In the genomic region with DNA sequence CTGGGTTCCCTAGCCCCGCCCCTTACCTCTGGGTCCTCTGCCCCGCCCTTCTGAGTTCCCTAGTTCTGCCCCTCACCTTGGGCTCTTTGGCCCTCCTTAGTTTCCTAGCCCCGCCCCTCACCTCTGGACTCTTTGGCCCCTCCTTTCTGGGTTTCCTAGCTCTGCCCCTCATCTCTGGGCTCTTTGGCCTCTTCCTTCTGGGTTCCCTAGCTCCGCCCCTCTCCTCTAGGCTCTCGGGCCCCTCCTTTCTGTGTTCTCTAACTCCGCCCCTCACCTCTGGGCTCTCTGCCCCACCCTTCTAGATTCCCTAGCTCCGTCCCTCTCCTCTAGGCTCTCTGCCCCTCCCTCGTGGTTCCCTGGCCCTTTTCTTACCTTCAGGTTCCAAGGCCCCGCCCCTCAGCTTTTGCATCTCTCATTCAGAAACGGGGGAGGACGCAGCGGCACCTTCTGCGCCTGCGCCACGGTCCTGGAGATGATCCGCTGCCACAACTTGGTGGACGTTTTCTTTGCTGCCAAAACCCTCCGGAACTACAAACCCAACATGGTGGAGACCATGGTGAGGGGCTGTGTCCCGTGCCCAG, we compare ENCODE assay signal across 15 cellular contexts.
DNase-seq lines count a peak whose midpoint lies in the region; ATAC-seq and TF ChIP-seq lines count a peak whose summit lies in the region.
"Had no signal": no experiment of that assay in that cellular context is flagged by ENCODE, and none has a peak within 500 bp of the region (broad histone marks: within the 10 kb centered on the region; RNA-seq: fewer than 3 reads in every experiment).

No MANE protein-coding gene starts in this region.

- DNase-seq in NT2/D1 (ENCODE audit: low read depth, low spot score) (peak; percentile 97), head of caudate nucleus (peak in 31 of 42 donors; percentile 15 to 72 (median 42)), osteoblast (ENCODE audit: insufficient read length, low spot score, missing footprints) (peak; percentile 56), NCI-H1105 treated with DMSO at 0.1 percent for 48 hours (lab: John Stamatoyannopoulos, UW) (no peak)
- DNase-seq in central memory CD4-positive, alpha-beta T cell: no peak
- DNase-seq: activated CD4-positive, alpha-beta memory T cell treated with anti-CD3 and anti-CD28 coated beads, Interleukin-2, amount 10 ng/mL, durations not matched to agents 7 days and 5 days; aorta; foreskin melanocyte; HCEC 1CT; NCI-H1048; NCI-H226; Peyer's patch had no signal

- TF ChIP-seq CTCF in HEK293 (tag by site-specific recombination; IDR thresholded peaks at IDR 0.05): no peak
- no peak for TF ChIP-seq CTCF in osteoblast (IDR thresholded peaks at IDR 0.05; ENCODE audit: extremely low read depth, low read depth, low read length)

- no peaks in the 10 kb centered on the region for H4K20me1 ChIP-seq in osteoblast (ENCODE audit: insufficient read depth, low read length)

- H3K27me3 ChIP-seq in NT2/D1 (ENCODE audit: insufficient read depth, insufficient read length) (no peaks in the 10 kb centered on the region), osteoblast (ENCODE audit: insufficient read depth, low read length) (no peaks in the 10 kb centered on the region)
- H3K27me3 ChIP-seq: Peyer's patch, spleen had no signal

- H3K9me3 ChIP-seq in HEK293 (ENCODE audit: control insufficient read depth, insufficient read depth, low read depth, low read length) (no peaks in the 10 kb centered on the region), NT2/D1 (ENCODE audit: insufficient read depth, low read length) (no peaks in the 10 kb centered on the region), osteoblast (ENCODE audit: low read depth, low read length) (no peaks in the 10 kb centered on the region)
- H3K9me3 ChIP-seq: Peyer's patch, spleen had no signal

- H3K4me3 ChIP-seq in HEK293 (ENCODE audit: low read depth, low read length) (no peak overlapping the region), NT2/D1 (ENCODE audit: insufficient read length, low read depth) (peak overlapping the region; percentile 16), osteoblast (ENCODE audit: insufficient read depth, low read length) (no peak overlapping the region)
- H3K4me3 ChIP-seq: Peyer's patch, spleen had no signal

- H3K79me2 ChIP-seq in osteoblast (ENCODE audit: insufficient read depth, low read length): no peaks in the 10 kb centered on the region

- H3K4me1 ChIP-seq in HEK293 (ENCODE audit: control insufficient read depth, insufficient read depth, low read length) (no peaks in the 10 kb centered on the region), NT2/D1 (ENCODE audit: insufficient read depth, insufficient read length) (peaks cover 18% of the 10 kb centered on the region), osteoblast (ENCODE audit: insufficient read depth, low read length) (no peaks in the 10 kb centered on the region)
- H3K4me1 ChIP-seq: Peyer's patch, spleen had no signal

- POLR2A ChIA-PET in HEK293 (lab: Yijun Ruan, JAX): no interaction called here

- H3K4me2 ChIP-seq in osteoblast (ENCODE audit: insufficient read depth, low read length): no peak overlapping the region

- H3K9ac ChIP-seq in NT2/D1 (ENCODE audit: insufficient read length, low read depth): peak overlapping the region; percentile 80

- H3K36me3 ChIP-seq in HEK293 (ENCODE audit: control insufficient read depth in 2 of 2, insufficient read depth in 1 of 2, low read length in 2 of 2) (peaks cover 0 to 63% of the 10 kb centered on the region in 2 experiments; a peak in 2 of 3 replicates), NT2/D1 (ENCODE audit: insufficient read depth, insufficient read length, low read length) (peaks cover 26% of the 10 kb centered on the region), osteoblast (ENCODE audit: insufficient read depth, low read length) (no peaks in the 10 kb centered on the region)
- H3K36me3 ChIP-seq: Peyer's patch, spleen had no signal

- no peak for TF ChIP-seq POLR2A in GM18505 (IDR thresholded peaks at IDR 0.05; ENCODE audit: borderline replicate concordance, extremely low read depth, insufficient read depth, insufficient read length)

- no peak overlapping the region for H2AFZ ChIP-seq in osteoblast (ENCODE audit: low read length)

- H3K27ac ChIP-seq in HEK293 (ENCODE audit: extremely low read depth, low read depth, low read length) (no peak overlapping the region), osteoblast (ENCODE audit: low read depth, low read length) (no peak overlapping the region)
- H3K27ac ChIP-seq: Peyer's patch, spleen had no signal

- CTCF ChIA-PET in HEK293 (lab: Yijun Ruan, JAX): interaction anchor here (0.6 to 0.7 kb wide), 2 partner anchors 8 to 1055 kb away, joined by 3 read pairs; no protein-coding TSS in a partner anchor

- intact Hi-C loops in head of caudate nucleus (cut with DNase I): no loop called here

- ATAC-seq in GM18505 (IDR thresholded peaks at IDR 0.05; ENCODE audit: unreplicated experiment): no peak

TF ChIP-seq in HEK293, 187 proteins besides CTCF, POLR2A, EP300 and RAD21:
- TF ChIP-seq SP2 (tag by site-specific recombination; IDR thresholded peaks at IDR 0.05): peak; percentile 43; the same call in 1 of the 2 replicates
- peak; percentile 46 for TF ChIP-seq SP3 (tag by site-specific recombination; IDR thresholded peaks at IDR 0.05)
- TF ChIP-seq ZBTB17 (tag by site-specific recombination; IDR thresholded peaks at IDR 0.05): peak; percentile 54
- no peak for TF ChIP-seq ZNF248 (tag by site-specific recombination; IDR thresholded peaks at IDR 0.05)
- TF ChIP-seq, protein P1, sequence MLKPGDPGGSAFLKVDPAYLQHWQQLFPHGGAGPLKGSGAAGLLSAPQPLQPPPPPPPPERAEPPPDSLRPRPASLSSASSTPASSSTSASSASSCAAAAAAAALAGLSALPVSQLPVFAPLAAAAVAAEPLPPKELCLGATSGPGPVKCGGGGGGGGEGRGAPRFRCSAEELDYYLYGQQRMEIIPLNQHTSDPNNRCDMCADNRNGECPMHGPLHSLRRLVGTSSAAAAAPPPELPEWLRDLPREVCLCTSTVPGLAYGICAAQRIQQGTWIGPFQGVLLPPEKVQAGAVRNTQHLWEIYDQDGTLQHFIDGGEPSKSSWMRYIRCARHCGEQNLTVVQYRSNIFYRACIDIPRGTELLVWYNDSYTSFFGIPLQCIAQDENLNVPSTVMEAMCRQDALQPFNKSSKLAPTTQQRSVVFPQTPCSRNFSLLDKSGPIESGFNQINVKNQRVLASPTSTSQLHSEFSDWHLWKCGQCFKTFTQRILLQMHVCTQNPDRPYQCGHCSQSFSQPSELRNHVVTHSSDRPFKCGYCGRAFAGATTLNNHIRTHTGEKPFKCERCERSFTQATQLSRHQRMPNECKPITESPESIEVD (tag by site-specific recombination; IDR thresholded peaks at IDR 0.05): no peak
- TF ChIP-seq KLF1 (tag by site-specific recombination; IDR thresholded peaks at IDR 0.05): 0 out of 2 replicates have a peak, but pooled peaks have one; percentile 44
- TF ChIP-seq ZNF132 (tag by site-specific recombination; IDR thresholded peaks at IDR 0.05; ENCODE audit: borderline replicate concordance): no peak

Comparison
In these comparisons a context has a peak if more than half of its experiments do, and no peak if none do; other contexts are left out.
1. DNase-seq: peak in NT2/D1 (single experiment), head of caudate nucleus (31 of 42) and osteoblast (single experiment); none in NCI-H1105 treated with DMSO at 0.1 percent for 48 hours (single experiment) and central memory CD4-positive, alpha-beta T cell (single experiment).